2 cellular contexts compared by ENCODE assay signal in genomic region chr19:52570005-52570861, GRCh38.
TF ChIP-seq lines count a peak whose summit lies in the region.

Gene ZNF701, plus strand, starts transcription at chr19:52570287. Its CDS starts 3,861 bp downstream, at chr19:52574148.

TF ChIP-seq in HEK293, 187 proteins besides CTCF, POLR2A, EP300 and RAD21 (continued from another document and continues in another):
- TF ChIP-seq ZNF518A (tag by site-specific recombination; conservative IDR thresholded peaks at IDR 0.05; ENCODE audit: low read depth): peak; percentile 47
- TF ChIP-seq ZNF514 (tag by site-specific recombination; IDR thresholded peaks at IDR 0.05): no peak
- no peak for TF ChIP-seq ZNF843 (tag by site-specific recombination; IDR thresholded peaks at IDR 0.05)
- TF ChIP-seq ZNF792 (tag by site-specific recombination; IDR thresholded peaks at IDR 0.05): no peak
- TF ChIP-seq KLF10 (tag by site-specific recombination; IDR thresholded peaks at IDR 0.05): no peak
- TF ChIP-seq ZBTB17 (tag by site-specific recombination; IDR thresholded peaks at IDR 0.05): no peak
- no peak for TF ChIP-seq HOXC10 (CRISPR knock-in tag; IDR thresholded peaks at IDR 0.05)
- TF ChIP-seq KLF8 (tag by site-specific recombination; IDR thresholded peaks at IDR 0.05): peak; percentile 74
- TF ChIP-seq ZNF350 (tag by site-specific recombination; IDR thresholded peaks at IDR 0.05): peak; percentile 70; the same call in 1 of the 2 replicates
- peak; percentile 60; the same call in 1 of the 2 replicates for TF ChIP-seq ZFP69B (tag by site-specific recombination; IDR thresholded peaks at IDR 0.05)
- no peak for TF ChIP-seq ZNF704 (tag by site-specific recombination; IDR thresholded peaks at IDR 0.05)
- no peak for TF ChIP-seq ZNF48 (tag by site-specific recombination; IDR thresholded peaks at IDR 0.05)
- 0 out of 2 replicates have a peak, but pooled peaks have one; percentile 23 for TF ChIP-seq ZSCAN30 (tag by site-specific recombination; IDR thresholded peaks at IDR 0.05)
- TF ChIP-seq ZBTB26 (tag by site-specific recombination; optimal IDR thresholded peaks at IDR 0.05): peak; percentile 8
- peak; percentile 70; the same call in 1 of the 2 replicates for TF ChIP-seq KLF9 (tag by site-specific recombination; IDR thresholded peaks at IDR 0.05; ENCODE audit: low read depth)
- TF ChIP-seq ZNF335 (tag by site-specific recombination; conservative IDR thresholded peaks at IDR 0.05): peak; percentile 81
- TF ChIP-seq ZBTB1 (tag by site-specific recombination; IDR thresholded peaks at IDR 0.05): no peak
- no peak for TF ChIP-seq ZNF362 (tag by site-specific recombination; IDR thresholded peaks at IDR 0.05)
- TF ChIP-seq ZNF398 (tag by site-specific recombination; IDR thresholded peaks at IDR 0.05): no peak
- peak; percentile 28 for TF ChIP-seq SETDB1 (IDR thresholded peaks at IDR 0.05; ENCODE audit: insufficient read length, low read length)

TF ChIP-seq in GM12878, 131 proteins besides CTCF, POLR2A, EP300 and RAD21 (continued from another document and continues in another):
- no peak for TF ChIP-seq REST (IDR thresholded peaks at IDR 0.05; ENCODE audit: low read depth, low read length)
- TF ChIP-seq PRDM15 (CRISPR knock-in tag; IDR thresholded peaks at IDR 0.05): no peak
- TF ChIP-seq MEF2A (IDR thresholded peaks at IDR 0.05; ENCODE audit: insufficient read depth, low read depth, low read length): no peak
- TF ChIP-seq CREM (IDR thresholded peaks at IDR 0.05; ENCODE audit: low read depth): no peak
- no peak for TF ChIP-seq RELA (IDR thresholded peaks at IDR 0.05; ENCODE audit: borderline replicate concordance, partially characterized antibody)
- TF ChIP-seq NRF1 (conservative IDR thresholded peaks at IDR 0.05; ENCODE audit: low read depth, low read length): peak; percentile 77
- TF ChIP-seq ESRRA (IDR thresholded peaks at IDR 0.05; ENCODE audit: low read length): no peak
- peak; percentile 78 for TF ChIP-seq SMAD1 (IDR thresholded peaks at IDR 0.05; ENCODE audit: low read depth, partially characterized antibody)
- TF ChIP-seq BMI1 (IDR thresholded peaks at IDR 0.05; ENCODE audit: borderline replicate concordance): no peak
- TF ChIP-seq POLR2AphosphoS5 (IDR thresholded peaks at IDR 0.05; ENCODE audit: low read length): peak; percentile 96
- no peak for TF ChIP-seq ZNF622 (IDR thresholded peaks at IDR 0.05)
- TF ChIP-seq NFXL1 (IDR thresholded peaks at IDR 0.05; ENCODE audit: borderline replicate concordance): no peak
- TF ChIP-seq RCOR1 (conservative IDR thresholded peaks at IDR 0.05; ENCODE audit: low read depth, low read length): no peak
- peak; percentile 71; the same call in 1 of the 2 replicates for TF ChIP-seq MLLT1 (IDR thresholded peaks at IDR 0.05)
- no peak for TF ChIP-seq KDM1A (IDR thresholded peaks at IDR 0.05; ENCODE audit: borderline replicate concordance)
- 0 out of 2 replicates have a peak, but pooled peaks have one; percentile 28 for TF ChIP-seq ZSCAN29 (IDR thresholded peaks at IDR 0.05)
- no peak for TF ChIP-seq MYB (IDR thresholded peaks at IDR 0.05; ENCODE audit: borderline replicate concordance, low read depth, low read length)
- TF ChIP-seq CEBPB (IDR thresholded peaks at IDR 0.05; ENCODE audit: borderline replicate concordance in 1 of 2, low read depth in 2 of 2, low read length in 2 of 2): no peak
- TF ChIP-seq IRF3 (IDR thresholded peaks at IDR 0.05): no peak
- TF ChIP-seq NKRF (conservative IDR thresholded peaks at IDR 0.05): peak; percentile 98
- TF ChIP-seq EGR1 (IDR thresholded peaks at IDR 0.05; ENCODE audit: borderline replicate concordance in 1 of 2, low read depth in 2 of 2, low read length in 2 of 2): no peak
- peak; percentile 67; the same call in 1 of the 2 replicates for TF ChIP-seq STAT1 (conservative IDR thresholded peaks at IDR 0.05)
- TF ChIP-seq IKZF1 (conservative IDR thresholded peaks at IDR 0.05): peak; percentile 74
- TF ChIP-seq BACH1 (IDR thresholded peaks at IDR 0.05; ENCODE audit: borderline replicate concordance): no peak
- no peak for TF ChIP-seq SUZ12 (IDR thresholded peaks at IDR 0.05; ENCODE audit: unreplicated experiment)
- no peak for TF ChIP-seq TCF7 (IDR thresholded peaks at IDR 0.05; ENCODE audit: borderline replicate concordance)
- no peak for TF ChIP-seq MTA2 (IDR thresholded peaks at IDR 0.05; ENCODE audit: low read depth)
- TF ChIP-seq WRNIP1 (IDR thresholded peaks at IDR 0.05; ENCODE audit: borderline replicate concordance, low read depth, low read length): no peak
- peak; percentile 81; the same call in 1 of the 2 replicates for TF ChIP-seq GATAD2B (conservative IDR thresholded peaks at IDR 0.05; ENCODE audit: low read depth)
- TF ChIP-seq CUX1 (IDR thresholded peaks at IDR 0.05; ENCODE audit: insufficient replicate concordance, low read depth, low read length): no peak
- no peak for TF ChIP-seq YBX1 (IDR thresholded peaks at IDR 0.05)
